ENCODE assay signal across 13 cellular contexts in the genomic region with DNA sequence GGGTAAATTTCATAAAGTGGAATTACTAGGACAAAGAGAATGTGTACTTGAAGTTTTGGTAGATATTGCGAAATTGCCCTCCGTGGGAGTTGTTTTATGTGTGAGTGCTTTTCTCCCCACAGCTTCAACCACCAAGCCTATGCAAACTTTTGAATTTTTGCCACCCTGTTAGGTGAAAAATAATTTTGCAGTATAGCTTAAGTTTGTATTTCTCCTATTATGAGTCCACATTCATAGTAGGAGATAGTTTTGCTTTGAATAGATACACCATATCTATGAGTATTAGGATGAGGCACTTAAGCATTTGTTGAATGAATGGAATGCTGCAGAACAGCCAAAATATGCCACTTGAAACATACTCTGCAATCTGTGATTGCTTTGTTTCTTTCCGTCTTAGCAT. TPM values are rescaled to one million over a fixed set of nuclear protein-coding genes. Genes with fewer than 3 reads are reported as not detected.
DNase-seq lines count a peak whose midpoint lies in the region; ATAC-seq and TF ChIP-seq lines count a peak whose summit lies in the region.
"Had no signal": no experiment of that assay in that cellular context is flagged by ENCODE, and none has a peak within 500 bp of the region (broad histone marks: within the 10 kb centered on the region; RNA-seq: fewer than 3 reads in every experiment).

No MANE protein-coding gene starts in this region.

- TF ChIP-seq CTCF in AG04449 (IDR thresholded peaks at IDR 0.05; ENCODE audit: insufficient read depth, low read length, missing control alignments) (no peak), IMR-90 (conservative IDR thresholded peaks at IDR 0.05; ENCODE audit: low read depth, low read length) (no peak), mammary epithelial cell (conservative IDR thresholded peaks at IDR 0.05 in 1 of 2, IDR thresholded peaks at IDR 0.05 in 1 of 2; ENCODE audit: extremely low read depth in 1 of 2, insufficient read depth in 1 of 2, low read depth in 1 of 2, low read length in 2 of 2) (no peak), lower lobe of right lung (IDR thresholded peaks at IDR 0.05) (no peak)

- H3K4me3 ChIP-seq in AG04449 (ENCODE audit: low read depth, low read length), result no peak overlapping the region
- H3K4me3 ChIP-seq in IMR-90 (ENCODE audit: insufficient read depth, low read depth, low read length), result no peak overlapping the region
- no peak overlapping the region for H3K4me3 ChIP-seq in mammary epithelial cell (replicated peaks in 1 of 3; ENCODE audit: insufficient read depth in 1 of 3, low read depth in 2 of 3, low read length in 3 of 3)
- no peak overlapping the region for H3K4me3 ChIP-seq in lower lobe of right lung

- no peak overlapping the region for H2AFZ ChIP-seq in IMR-90 (replicated peaks; ENCODE audit: low read length, poor library complexity)
- no peak overlapping the region for H2AFZ ChIP-seq in mammary epithelial cell (ENCODE audit: low read depth, low read length)

- H4K8ac ChIP-seq in IMR-90 (ENCODE audit: low read depth in 2 of 2, low read length in 2 of 2), result no peak overlapping the region

- WGBS in IMR-90 (ENCODE audit: extremely low coverage in 2 of 2, insufficient read length in 1 of 2), 2 experiments, result no CpG with 5 or more reads among the region's 3 CpGs
- WGBS in mammary epithelial cell (ENCODE audit: low coverage, missing lambda C conversion rate), result 30% methylated on average over 3 of the region's 3 CpGs

- dilution Hi-C loops in IMR-90 (cut with HindIII; ENCODE audit: low sequenced_read_pairs, unreplicated experiment), result no loop called here
- dilution Hi-C loops in mammary epithelial cell (cut with HindIII; ENCODE audit: low sequenced_read_pairs), result no loop called here

- no peak overlapping the region for H2AK5ac ChIP-seq in IMR-90 (ENCODE audit: low read depth, low read length)

- no peak overlapping the region for H2BK120ac ChIP-seq in IMR-90 (ENCODE audit: low read depth, low read length)

- H3K18ac ChIP-seq in IMR-90 (ENCODE audit: low read depth, low read length), result no peak overlapping the region

- no peak overlapping the region for H3K27ac Mint-ChIP-seq in activated CD4-positive, alpha-beta memory T cell treated with anti-CD3 and anti-CD28 coated beads, Interleukin-2, amount 10 ng/mL, durations not matched to agents 7 days and 5 days
- no peak overlapping the region for H3K27ac Mint-ChIP-seq in activated T-helper 2 cell treated with anti-CD3 and anti-CD28 coated beads, Interferon-gamma antibody, Interleukin-2, Interleukin-4, amounts not matched to agents 10 μg/mL and 5 μg/mL and 100 μg/mL, durations not matched to agents 14 hours and 24 hours and 36 hours
- H3K27ac Mint-ChIP-seq: activated CD8-positive, alpha-beta T cell treated with anti-CD3 and anti-CD28 coated beads, Interleukin-2, amount 10 ng/mL, durations not matched to agents 7 days and 5 days had no signal

- H4K20me1 ChIP-seq in IMR-90 (ENCODE audit: insufficient read depth, low read length) (no peaks in the 10 kb centered on the region), mammary epithelial cell (ENCODE audit: insufficient read depth, low read length) (no peaks in the 10 kb centered on the region)

- H3K56ac ChIP-seq in IMR-90 (ENCODE audit: extremely low read depth, insufficient read depth, low read length), result no peak overlapping the region

- H3K9me3 ChIP-seq in IMR-90 (ENCODE audit: control insufficient read depth, insufficient read depth, low read length) (no peaks in the 10 kb centered on the region), mammary epithelial cell (replicated peaks; ENCODE audit: insufficient read depth, low read length) (no peaks in the 10 kb centered on the region), lower lobe of right lung (no peaks in the 10 kb centered on the region)

- H3K14ac ChIP-seq in IMR-90 (replicated peaks; ENCODE audit: low read depth, low read length), result no peak overlapping the region

- no peak overlapping the region for H2BK5ac ChIP-seq in IMR-90 (ENCODE audit: low read depth, low read length, poor library complexity, severe bottlenecking)

- no peaks in the 10 kb centered on the region for H3K9me3 Mint-ChIP-seq in activated CD4-positive, alpha-beta memory T cell treated with anti-CD3 and anti-CD28 coated beads, Interleukin-2, amount 10 ng/mL, durations not matched to agents 7 days and 5 days
- H3K9me3 Mint-ChIP-seq in activated T-helper 2 cell treated with anti-CD3 and anti-CD28 coated beads, Interferon-gamma antibody, Interleukin-2, Interleukin-4, amounts not matched to agents 10 μg/mL and 5 μg/mL and 100 μg/mL, durations not matched to agents 14 hours and 24 hours and 36 hours, result no peaks in the 10 kb centered on the region

- H3K4me1 ChIP-seq in IMR-90 (ENCODE audit: control insufficient read depth, insufficient read depth, low read length) (no peaks in the 10 kb centered on the region; the same call in 1 of the 2 replicates), mammary epithelial cell (ENCODE audit: insufficient read depth, low read length) (peaks cover 6% of the 10 kb centered on the region), lower lobe of right lung (peaks cover 14% of the 10 kb centered on the region)

- BruUV-seq in IMR-90 (replicated peaks; lab: Mats Ljungman, UMichigan), result no TSS peak
- BruUV-seq in mammary epithelial cell (replicated peaks; lab: Mats Ljungman, UMichigan), result no TSS peak

- no peak for TF ChIP-seq RAD21 in IMR-90 (IDR thresholded peaks at IDR 0.05; ENCODE audit: low read length)

- no peak overlapping the region for H4K5ac ChIP-seq in IMR-90 (ENCODE audit: low read depth, low read length)

- no peak overlapping the region for H3K23ac ChIP-seq in IMR-90 (ENCODE audit: low read depth, low read length)

- CTCF ChIA-PET in AG04449 (lab: Yijun Ruan, JAX), result interaction anchor here (1.0 kb wide), 1 partner anchor 9 kb away, joined by 5 read pairs; no protein-coding TSS in a partner anchor
- CTCF ChIA-PET in IMR-90 (lab: Yijun Ruan, JAX), result no interaction called here
- CTCF ChIA-PET in mammary epithelial cell (lab: Charles Lee; ENCODE audit: low non-redundant PET), result no interaction called here
- CTCF ChIA-PET in activated CD4-positive, alpha-beta memory T cell treated with anti-CD3 and anti-CD28 coated beads, Interleukin-2, amount 10 ng/mL, durations not matched to agents 7 days and 5 days (lab: Charles Lee), result no interaction called here

- H2BK20ac ChIP-seq in IMR-90 (ENCODE audit: low read depth, low read length), result no peak overlapping the region

- in situ Hi-C loops in IMR-90 (cut with MboI; ENCODE audit: low sequenced_read_pairs) (no loop called here), mammary epithelial cell (cut with MboI; ENCODE audit: low sequenced_read_pairs in 2 of 2) (loop anchor here in 1 of 2 donors (25.0 kb wide), 1 partner anchor 146 kb away; a partner anchor contains a TSS)

- H3K9me1 ChIP-seq in IMR-90 (ENCODE audit: insufficient read depth, low read length), result no peaks in the 10 kb centered on the region

- no peak overlapping the region for H4K91ac ChIP-seq in IMR-90 (ENCODE audit: insufficient read depth, low read depth, low read length)

- no peak overlapping the region for H3K4ac ChIP-seq in IMR-90 (ENCODE audit: low read depth, low read length)

- H2AK9ac ChIP-seq in IMR-90 (replicated peaks; ENCODE audit: low read depth, low read length, poor library complexity), result no peak overlapping the region

- POLR2A ChIA-PET in AG04449 (lab: Yijun Ruan, JAX) (no interaction called here), IMR-90 (lab: Charles Lee; ENCODE audit: unreplicated experiment) (interaction anchor here (0.6 kb wide), 1 partner anchor 11 kb away, joined by 3 read pairs; no protein-coding TSS in a partner anchor)
- POLR2A ChIA-PET in activated CD4-positive, alpha-beta memory T cell treated with anti-CD3 and anti-CD28 coated beads, Interleukin-2, amount 10 ng/mL, durations not matched to agents 7 days and 5 days (lab: Charles Lee), result no interaction called here

- H2BK15ac ChIP-seq in IMR-90 (ENCODE audit: low read depth, low read length), result no peak overlapping the region

- H3K9ac ChIP-seq in IMR-90 (ENCODE audit: low read depth, low read length), result no peak overlapping the region
- H3K9ac ChIP-seq in mammary epithelial cell (ENCODE audit: insufficient read depth, low read length), result no peak overlapping the region

- TF ChIP-seq POLR2A in IMR-90 (IDR thresholded peaks at IDR 0.05; ENCODE audit: low read depth, low read length), result no peak

- no peak overlapping the region for H3K4me3 Mint-ChIP-seq in activated CD4-positive, alpha-beta memory T cell treated with anti-CD3 and anti-CD28 coated beads, Interleukin-2, amount 10 ng/mL, durations not matched to agents 7 days and 5 days
- no peak overlapping the region for H3K4me3 Mint-ChIP-seq in activated T-helper 2 cell treated with anti-CD3 and anti-CD28 coated beads, Interferon-gamma antibody, Interleukin-2, Interleukin-4, amounts not matched to agents 10 μg/mL and 5 μg/mL and 100 μg/mL, durations not matched to agents 14 hours and 24 hours and 36 hours (ENCODE audit: low read depth)
- H3K4me3 Mint-ChIP-seq: activated CD8-positive, alpha-beta T cell treated with anti-CD3 and anti-CD28 coated beads, Interleukin-2, amount 10 ng/mL, durations not matched to agents 7 days and 5 days had no signal

- peak; percentile 94 for ATAC-seq in IMR-90 (ENCODE audit: low read depth)
- ATAC-seq in lower lobe of right lung, result peak; percentile 54 to 82
- ATAC-seq: activated CD8-positive, alpha-beta T cell treated with anti-CD3 and anti-CD28 coated beads, Interleukin-2, amount 10 ng/mL, durations not matched to agents 7 days and 5 days had no signal

- H3K4me2 ChIP-seq in IMR-90 (ENCODE audit: low read depth, low read length) (peak overlapping the region; percentile 74; the same call in 1 of the 2 replicates), mammary epithelial cell (ENCODE audit: insufficient read depth, low read depth, low read length) (peak overlapping the region; percentile 24)

- 0 out of 2 replicates have a peak, but pooled peaks cover 1% of the 10 kb centered on the region for H3K36me3 ChIP-seq in IMR-90 (ENCODE audit: control insufficient read depth, insufficient read depth, low read length)
- no peaks in the 10 kb centered on the region for H3K36me3 ChIP-seq in mammary epithelial cell (ENCODE audit: insufficient read depth, low read length)
- no peaks in the 10 kb centered on the region for H3K36me3 ChIP-seq in lower lobe of right lung

- intact Hi-C loops in IMR-90 (cut with micrococcal nuclease) (no loop called here), mammary epithelial cell (cut with micrococcal nuclease) (loop anchor here (10.0 kb wide), 1 partner anchor 414 kb away; no protein-coding TSS in a partner anchor), lower lobe of right lung (cut with DNase I) (no loop called here)
- intact Hi-C loops in activated T-helper 2 cell treated with anti-CD3 and anti-CD28 coated beads, Interferon-gamma antibody, Interleukin-2, Interleukin-4, amounts not matched to agents 10 μg/mL and 5 μg/mL and 100 μg/mL, durations not matched to agents 14 hours and 24 hours and 36 hours (cut with micrococcal nuclease), result no loop called here

- peaks cover 11 to 15% of the 10 kb centered on the region in 2 experiments for H3K79me1 ChIP-seq in IMR-90 (ENCODE audit: low read depth in 1 of 2, low read length in 2 of 2)

- peaks cover 3% of the 10 kb centered on the region for H3K4me1 Mint-ChIP-seq in activated CD4-positive, alpha-beta memory T cell treated with anti-CD3 and anti-CD28 coated beads, Interleukin-2, amount 10 ng/mL, durations not matched to agents 7 days and 5 days
- H3K4me1 Mint-ChIP-seq in activated T-helper 2 cell treated with anti-CD3 and anti-CD28 coated beads, Interferon-gamma antibody, Interleukin-2, Interleukin-4, amounts not matched to agents 10 μg/mL and 5 μg/mL and 100 μg/mL, durations not matched to agents 14 hours and 24 hours and 36 hours (ENCODE audit: low read depth), result peaks cover 19% of the 10 kb centered on the region

- H3K27me3 ChIP-seq in IMR-90 (ENCODE audit: control insufficient read depth, insufficient read depth, low read length), result no peaks in the 10 kb centered on the region
- H3K27me3 ChIP-seq in mammary epithelial cell (ENCODE audit: insufficient read depth, low read length), result peaks cover 3% of the 10 kb centered on the region
- no peaks in the 10 kb centered on the region for H3K27me3 ChIP-seq in lower lobe of right lung (ENCODE audit: low read depth)

- H3K27me3 Mint-ChIP-seq in activated CD4-positive, alpha-beta memory T cell treated with anti-CD3 and anti-CD28 coated beads, Interleukin-2, amount 10 ng/mL, durations not matched to agents 7 days and 5 days, result no peaks in the 10 kb centered on the region
- H3K27me3 Mint-ChIP-seq in activated T-helper 2 cell treated with anti-CD3 and anti-CD28 coated beads, Interferon-gamma antibody, Interleukin-2, Interleukin-4, amounts not matched to agents 10 μg/mL and 5 μg/mL and 100 μg/mL, durations not matched to agents 14 hours and 24 hours and 36 hours (ENCODE audit: low read depth), result no peaks in the 10 kb centered on the region

- H3K36me3 Mint-ChIP-seq in activated CD4-positive, alpha-beta memory T cell treated with anti-CD3 and anti-CD28 coated beads, Interleukin-2, amount 10 ng/mL, durations not matched to agents 7 days and 5 days (ENCODE audit: low read depth), result peaks cover 15% of the 10 kb centered on the region
- H3K36me3 Mint-ChIP-seq in activated T-helper 2 cell treated with anti-CD3 and anti-CD28 coated beads, Interferon-gamma antibody, Interleukin-2, Interleukin-4, amounts not matched to agents 10 μg/mL and 5 μg/mL and 100 μg/mL, durations not matched to agents 14 hours and 24 hours and 36 hours (ENCODE audit: low read depth), result peaks cover 17% of the 10 kb centered on the region

- peak; percentile 42 for DNase-seq in AG04449 (ENCODE audit: low read depth, low spot score)
- DNase-seq in IMR-90, result peak; percentile 61
- peak; percentile 14 for DNase-seq in mammary epithelial cell
- no peak for DNase-seq in lower lobe of right lung
- DNase-seq in NCI-H2107 (lab: John Stamatoyannopoulos, UW), result no peak
- DNase-seq in C1 segment of cervical spinal cord (lab: John Stamatoyannopoulos, UW), result no peak
- no peak for DNase-seq in activated CD4-positive, alpha-beta memory T cell treated with anti-CD3 and anti-CD28 coated beads, Interleukin-2, amount 10 ng/mL, durations not matched to agents 7 days and 5 days
- DNase-seq in activated T-helper 2 cell treated with anti-CD3 and anti-CD28 coated beads, Interferon-gamma antibody, Interleukin-2, Interleukin-4, amounts not matched to agents 10 μg/mL and 5 μg/mL and 100 μg/mL, durations not matched to agents 14 hours and 24 hours and 36 hours (ENCODE audit: low spot score), result no peak
- DNase-seq: activated CD8-positive, alpha-beta T cell treated with anti-CD3 and anti-CD28 coated beads, Interleukin-2, amount 10 ng/mL, durations not matched to agents 7 days and 5 days; activated naive CD4-positive, alpha-beta T cell treated with anti-CD3 and anti-CD28 coated beads, Interleukin-2, amount 50 U/mL, for 16 hours; Kasumi-1; stimulated activated CD4-positive, alpha-beta T cell treated with anti-CD3 and anti-CD28 coated beads, Interleukin-2, amount 100 ng/mL, for 24 hours; T-helper 9 cell had no signal

- H3K27ac ChIP-seq in IMR-90 (ENCODE audit: insufficient read depth, low read length) (no peak overlapping the region), mammary epithelial cell (ENCODE audit: insufficient read depth, low read depth, low read length) (no peak overlapping the region), lower lobe of right lung (peak overlapping the region; percentile 33)

- H3K79me2 ChIP-seq in mammary epithelial cell (ENCODE audit: insufficient read depth, low read length), result no peaks in the 10 kb centered on the region

RNA-seq across cellular contexts. Expression of a gene that starts 43.6 kb away (rescaled TPM):
- 10.9 and 12.8 TPM in 2 replicates for total RNA-seq in IMR-90 (2012; rRNA removed)
- 5.3 and 5.6 TPM in 2 replicates for polyA plus RNA-seq in IMR-90 (2012; rRNA removed)
- 2.4 and 3.7 TPM in 2 replicates for polyA plus RNA-seq in IMR-90 (2012; cell fraction: cytosol; rRNA removed)
- polyA plus RNA-seq in IMR-90 (2012; cell fraction: nucleus; rRNA removed; ENCODE audit: low replicate concordance), result 7.0 and 12.4 TPM in 2 replicates
- total RNA-seq in mammary epithelial cell, result 10 to 100 TPM; 17.5 to 20.4 TPM
- polyA plus RNA-seq in mammary epithelial cell, result 6.9 TPM
- polyA minus RNA-seq in mammary epithelial cell, result 18.1 TPM
- total RNA-seq in lower lobe of right lung, result 36.0 TPM
- 10 to 100 TPM; 18.2 to 19.9 TPM for total RNA-seq in activated CD4-positive, alpha-beta memory T cell treated with anti-CD3 and anti-CD28 coated beads, Interleukin-2, amount 10 ng/mL, durations not matched to agents 7 days and 5 days
- total RNA-seq in activated T-helper 2 cell treated with anti-CD3 and anti-CD28 coated beads, Interferon-gamma antibody, Interleukin-2, Interleukin-4, amounts not matched to agents 10 μg/mL and 5 μg/mL and 100 μg/mL, durations not matched to agents 14 hours and 24 hours and 36 hours, result 23.3 and 23.5 TPM in 2 replicates

Comparison
In these comparisons a context has a peak if more than half of its experiments do, and no peak if none do; other contexts are left out.
1. DNase-seq: peak in AG04449 (single experiment), IMR-90 (single experiment) and mammary epithelial cell (single experiment); none in lower lobe of right lung (single experiment), NCI-H2107 (single experiment), C1 segment of cervical spinal cord (0 of 14), activated CD4-positive, alpha-beta memory T cell treated with anti-CD3 and anti-CD28 coated beads, Interleukin-2, amount 10 ng/mL, durations not matched to agents 7 days and 5 days (single experiment) and activated T-helper 2 cell treated with anti-CD3 and anti-CD28 coated beads, Interferon-gamma antibody, Interleukin-2, Interleukin-4, amounts not matched to agents 10 μg/mL and 5 μg/mL and 100 μg/mL, durations not matched to agents 14 hours and 24 hours and 36 hours (single experiment).